In the genomic region with DNA sequence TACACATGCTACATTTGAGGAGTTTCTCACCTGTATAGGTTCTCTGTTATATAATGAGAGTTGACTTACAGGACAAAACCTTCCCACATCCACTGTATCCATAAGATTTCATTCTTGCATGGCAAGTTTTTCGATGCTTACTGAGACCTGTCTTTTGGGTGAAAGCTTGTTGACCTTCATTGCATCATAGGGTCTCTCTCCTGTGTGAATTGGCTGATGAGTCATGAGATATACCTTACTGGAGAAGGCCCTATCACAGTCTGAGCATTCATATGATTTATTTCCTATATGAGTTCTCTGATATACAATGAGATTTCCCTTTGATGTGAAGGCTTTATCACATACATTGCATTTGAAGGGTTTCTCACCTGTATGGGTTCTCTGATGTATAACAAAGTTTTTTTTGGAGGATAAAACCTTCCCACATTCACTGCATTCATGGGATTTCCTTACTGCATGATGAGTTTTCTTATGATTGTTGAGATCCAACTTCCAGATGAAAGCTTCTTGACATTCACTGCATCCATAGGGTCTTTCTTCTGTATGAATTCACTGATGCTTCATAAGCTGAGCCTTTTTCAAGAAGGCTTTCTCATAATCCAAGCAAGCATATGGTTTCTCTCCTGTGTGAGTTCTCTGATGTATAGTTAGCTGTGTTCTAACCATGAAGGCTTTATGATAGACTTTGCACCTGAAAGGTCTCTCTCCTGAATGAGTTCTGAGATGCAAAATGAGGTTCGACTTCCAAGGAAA, we compare ENCODE assay signal across 1 cellular context.
TF ChIP-seq lines count a peak whose summit lies in the region.

No MANE protein-coding gene starts in this region.

TF ChIP-seq in H1, 55 proteins besides CTCF, POLR2A, EP300 and RAD21:
- TF ChIP-seq ZNF274 (IDR thresholded peaks at IDR 0.05; ENCODE audit: borderline replicate concordance, extremely low read depth, low read length) (peak; percentile 96), SIX5 (IDR thresholded peaks at IDR 0.05; ENCODE audit: low read depth, low read length) (no peak)
